ENCODE assay signal across 27 cellular contexts in genomic region chr9:76099516-76099915, GRCh38.
"Had no signal": no experiment of that assay in that cellular context is flagged by ENCODE, and none has a peak within 500 bp of the region (broad histone marks: within the 10 kb centered on the region; RNA-seq: fewer than 3 reads in every experiment).

No MANE protein-coding gene starts in this region.

- H3K4me3 Mint-ChIP-seq: dendritic cell treated with granulocyte-macrophage colony-stimulating factor and Interleukin-4, amounts not matched to agents 40 ng/mL and 50 ng/mL, for 4 days; effector memory CD8-positive, alpha-beta T cell; endodermal cell; immature natural killer cell; mesothelial cell of epicardium; naive B cell had no signal

- H3K36me3 Mint-ChIP-seq: naive B cell had no signal

- FAIRE-seq: endometrium, endothelial cell of umbilical vein, frontal cortex had no signal

- DNase-seq: colonic mucosa; cortex of kidney; effector CD8-positive, alpha-beta T cell; effector memory CD8-positive, alpha-beta T cell; endodermal cell; foreskin keratinocyte; heart left ventricle; hypothalamus; immature natural killer cell; islet precursor cell; kidney; kidney glomerular epithelial cell; left colon; left ventricle myocardium inferior; lower lobe of right lung; mesenchymal stem cell; mucosa of descending colon; naive B cell had no signal

- H3K27ac ChIP-seq: colonic mucosa, esophagus muscularis mucosa, foreskin keratinocyte, gastroesophageal sphincter, heart left ventricle, hepatocyte, left ventricle myocardium inferior, lower lobe of right lung had no signal

- H3K4me3 ChIP-seq: colonic mucosa, esophagus muscularis mucosa, gastroesophageal sphincter, heart left ventricle, hepatocyte, left ventricle myocardium inferior, lower lobe of right lung, mucosa of descending colon had no signal

- H3K9me3 ChIP-seq: colonic mucosa, esophagus muscularis mucosa, gastroesophageal sphincter, heart left ventricle, left ventricle myocardium inferior, lower lobe of right lung, mucosa of descending colon had no signal

- ATAC-seq: effector memory CD8-positive, alpha-beta T cell; foreskin keratinocyte; gastroesophageal sphincter; heart left ventricle; left colon; left lobe of liver; lower lobe of right lung; mucosa of descending colon had no signal

- H3K9me3 Mint-ChIP-seq: dendritic cell treated with granulocyte-macrophage colony-stimulating factor and Interleukin-4, amounts not matched to agents 40 ng/mL and 50 ng/mL, for 4 days; endodermal cell; immature natural killer cell; mesothelial cell of epicardium; naive B cell had no signal

- H3K4me2 ChIP-seq: hepatocyte had no signal

- H3K79me2 ChIP-seq: hepatocyte had no signal

- H3K4me1 Mint-ChIP-seq: naive B cell had no signal

- H3K27me3 Mint-ChIP-seq: dendritic cell treated with granulocyte-macrophage colony-stimulating factor and Interleukin-4, amounts not matched to agents 40 ng/mL and 50 ng/mL, for 4 days; effector memory CD8-positive, alpha-beta T cell had no signal

- H2AFZ ChIP-seq: hepatocyte had no signal

- H3K27me3 ChIP-seq: colonic mucosa, esophagus muscularis mucosa, foreskin keratinocyte, gastroesophageal sphincter, heart left ventricle, hepatocyte had no signal

- H3K27ac Mint-ChIP-seq: dendritic cell treated with granulocyte-macrophage colony-stimulating factor and Interleukin-4, amounts not matched to agents 40 ng/mL and 50 ng/mL, for 4 days; effector memory CD8-positive, alpha-beta T cell; endodermal cell; immature natural killer cell; mesothelial cell of epicardium had no signal

- H3K4me1 ChIP-seq: colonic mucosa, foreskin keratinocyte had no signal
